In the genomic region with DNA sequence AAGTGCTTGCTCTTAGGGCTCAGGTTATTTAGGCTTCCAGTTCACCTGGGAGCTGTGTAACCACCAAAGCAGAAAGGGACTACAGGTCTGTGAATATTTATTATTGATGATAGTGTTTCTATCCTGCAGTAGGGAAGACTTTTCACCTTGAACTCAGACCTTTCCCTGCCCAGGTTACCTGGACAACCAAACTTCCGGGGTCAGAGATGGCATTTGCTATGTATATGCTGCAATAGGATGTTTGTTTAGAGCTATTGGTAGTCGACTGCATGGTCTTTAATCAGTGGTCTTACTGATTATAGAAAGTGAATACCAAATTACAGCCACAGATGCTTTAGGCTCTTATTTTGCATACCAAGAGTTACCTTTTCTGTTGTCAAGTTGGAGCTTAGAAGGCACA, we compare ENCODE assay signal across 21 cellular contexts.
A peak's percentile ranks its signal among the peaks of the same experiment; 100 is the strongest.
DNase-seq lines count a peak whose midpoint lies in the region; ATAC-seq, FAIRE-seq and TF ChIP-seq lines count a peak whose summit lies in the region.
"Had no signal": no experiment of that assay in that cellular context is flagged by ENCODE, and none has a peak within 500 bp of the region (broad histone marks: within the 10 kb centered on the region; RNA-seq: fewer than 3 reads in every experiment).

No MANE protein-coding gene starts in this region.

- H3K36me3 ChIP-seq in HepG2 (replicated peaks in 1 of 2; ENCODE audit: control insufficient read depth in 1 of 2, insufficient read depth in 2 of 2, low read length in 2 of 2) (no peaks in the 10 kb centered on the region), right lobe of liver (no peaks in the 10 kb centered on the region), tibial nerve (no peaks in the 10 kb centered on the region)

- no peak for FAIRE-seq in HepG2 (lab: Jason Lieb, UNC)
- FAIRE-seq: A204.1, GM19239 had no signal

- H3K27ac Mint-ChIP-seq in stimulated activated memory B cell treated with anti-CD40 and anti-IgM and Interleukin-4, amounts not matched to agents 10 μg/mL and 1 μg/mL and 100 μg/mL, for 72 hours = peak overlapping the region; percentile 29
- H3K27ac Mint-ChIP-seq: CD4-positive, alpha-beta T cell; CD8-positive, alpha-beta memory T cell; GM23338; H9 had no signal

- no peaks in the 10 kb centered on the region for H3K9me3 Mint-ChIP-seq in stimulated activated memory B cell treated with anti-CD40 and anti-IgM and Interleukin-4, amounts not matched to agents 10 μg/mL and 1 μg/mL and 100 μg/mL, for 72 hours
- H3K9me3 Mint-ChIP-seq: CD14-positive monocyte; CD4-positive, alpha-beta T cell; CD8-positive, alpha-beta memory T cell; GM23338; H9 had no signal

- H3K79me2 ChIP-seq in HepG2 (ENCODE audit: insufficient read depth, low read length) = no peaks in the 10 kb centered on the region

- in situ Hi-C loops in HepG2 (cut with HindIII; ENCODE audit: extremely low pct_ligation_motif_present, low pct_unique_long_range_greater_than_20kb) = no loop called here

- peak overlapping the region; percentile 28 for H3K4me2 ChIP-seq in HepG2 (ENCODE audit: low read depth, low read length)
- H3K4me2 ChIP-seq: BLaER1 treated with 17β-estradiol and CSF1 and Interleukin-3, amounts not matched to agents 10 nM and 100 nM; GM23338 had no signal

- no peaks in the 10 kb centered on the region for H3K27me3 ChIP-seq in HepG2 (ENCODE audit: control insufficient read depth in 1 of 2, insufficient read depth in 2 of 2, low read length in 2 of 2)
- no peaks in the 10 kb centered on the region for H3K27me3 ChIP-seq in right lobe of liver
- no peaks in the 10 kb centered on the region for H3K27me3 ChIP-seq in tibial nerve
- H3K27me3 ChIP-seq: BE2C; BLaER1 treated with 17β-estradiol and CSF1 and Interleukin-3, amounts not matched to agents 10 nM and 100 nM had no signal

- TF ChIP-seq CTCF in HepG2 (CRISPR knock-in tag; IDR thresholded peaks at IDR 0.05) = no peak
- no peak for TF ChIP-seq CTCF in right lobe of liver (IDR thresholded peaks at IDR 0.05)
- no peak for TF ChIP-seq CTCF in VCaP (conservative IDR thresholded peaks at IDR 0.05)
- TF ChIP-seq CTCF in tibial nerve (IDR thresholded peaks at IDR 0.05) = no peak

- intact Hi-C loops in HepG2 (cut with micrococcal nuclease; ENCODE audit: unreplicated experiment) (no loop called here), right lobe of liver (cut with DNase I) (no loop called here)

- no peak overlapping the region for H2AFZ ChIP-seq in HepG2 (ENCODE audit: low read length)
- H2AFZ ChIP-seq: GM23338 had no signal

- 0 out of 2 replicates have a peak overlapping the region, but pooled peaks have one; percentile 7 for H3K9ac ChIP-seq in HepG2 (ENCODE audit: insufficient read depth, low read depth, low read length)
- H3K9ac ChIP-seq: BLaER1 treated with 17β-estradiol and CSF1 and Interleukin-3, amounts not matched to agents 10 nM and 100 nM had no signal

- TF ChIP-seq EP300 in HepG2 (IDR thresholded peaks at IDR 0.05; ENCODE audit: low read depth in 2 of 2, low read length in 2 of 2) = peak in 1 of 2 experiments; percentile 67; a peak in 2 of 4 replicates
- TF ChIP-seq EP300 in HepG2 (CRISPR knock-in tag; IDR thresholded peaks at IDR 0.05; ENCODE audit: borderline replicate concordance) = no peak
- TF ChIP-seq EP300 in tibial nerve (IDR thresholded peaks at IDR 0.05) = no peak

- TF ChIP-seq POLR2A in HepG2 (IDR thresholded peaks at IDR 0.05; ENCODE audit: insufficient read depth in 1 of 2, low read depth in 2 of 2, low read length in 2 of 2) (no peak), right lobe of liver (IDR thresholded peaks at IDR 0.05) (no peak), tibial nerve (IDR thresholded peaks at IDR 0.05) (no peak)

- no peaks in the 10 kb centered on the region for H4K20me1 ChIP-seq in HepG2 (ENCODE audit: insufficient read depth, low read length)

- H3K27ac ChIP-seq in HepG2 (ENCODE audit: extremely low read length, insufficient read depth, low read length) = peak overlapping the region; percentile 52
- H3K27ac ChIP-seq in right lobe of liver = no peak overlapping the region
- H3K27ac ChIP-seq in VCaP = peak overlapping the region; percentile 62
- no peak overlapping the region for H3K27ac ChIP-seq in tibial nerve
- H3K27ac ChIP-seq: 22Rv1; BLaER1 treated with 17β-estradiol and CSF1 and Interleukin-3, amounts not matched to agents 10 nM and 100 nM had no signal

- POLR2A ChIA-PET in HepG2 (lab: Yijun Ruan, JAX) = interaction anchor here (1.0 kb wide), 1 partner anchor 96 kb away, joined by 4 read pairs; no protein-coding TSS in a partner anchor

- CTCF ChIA-PET in HepG2 (lab: Yijun Ruan, JAX; ENCODE audit: low intra/inter-chr PET ratio, low total read pairs) = no interaction called here

- H3K4me1 ChIP-seq in HepG2 (ENCODE audit: insufficient read depth, low read length) (peaks cover 50% of the 10 kb centered on the region), right lobe of liver (peaks cover 0 to 24% (median 7%) of the 10 kb centered on the region in 4 donors), tibial nerve (peaks cover 0 to 16% (median 0%) of the 10 kb centered on the region in 4 donors)

- 6% methylated on average over 2 of the region's 2 CpGs for WGBS in HepG2 (ENCODE audit: low lambda C conversion rate)
- 37% methylated on average over 2 of the region's 2 CpGs for WGBS in right lobe of liver (ENCODE audit: insufficient coverage, low coverage, low lambda C conversion rate, missing lambda C conversion rate)
- 93 to 95% methylated on average over 2 of the region's 2 CpGs for WGBS in tibial nerve, 2 donors

- TF ChIP-seq RAD21 in HepG2 (CRISPR knock-in tag; IDR thresholded peaks at IDR 0.05) = no peak

- no peak overlapping the region for H3K4me3 ChIP-seq in HepG2 (replicated peaks in 1 of 3; ENCODE audit: insufficient read depth in 1 of 3, low read depth in 2 of 3, low read length in 3 of 3)
- H3K4me3 ChIP-seq in right lobe of liver = no peak overlapping the region
- H3K4me3 ChIP-seq in tibial nerve = no peak overlapping the region
- H3K4me3 ChIP-seq: BLaER1 treated with 17β-estradiol and CSF1 and Interleukin-3, amounts not matched to agents 10 nM and 100 nM; GM23338 had no signal

- no peaks in the 10 kb centered on the region for H3K27me3 Mint-ChIP-seq in stimulated activated memory B cell treated with anti-CD40 and anti-IgM and Interleukin-4, amounts not matched to agents 10 μg/mL and 1 μg/mL and 100 μg/mL, for 72 hours
- H3K27me3 Mint-ChIP-seq: CD4-positive, alpha-beta T cell had no signal

- H3K9me3 ChIP-seq in HepG2 (ENCODE audit: low read length) (no peaks in the 10 kb centered on the region), right lobe of liver (no peaks in the 10 kb centered on the region), tibial nerve (no peaks in the 10 kb centered on the region)
- H3K9me3 ChIP-seq: BE2C; BLaER1 treated with 17β-estradiol and CSF1 and Interleukin-3, amounts not matched to agents 10 nM and 100 nM had no signal

- H3K36me3 Mint-ChIP-seq in stimulated activated memory B cell treated with anti-CD40 and anti-IgM and Interleukin-4, amounts not matched to agents 10 μg/mL and 1 μg/mL and 100 μg/mL, for 72 hours = peaks cover 26% of the 10 kb centered on the region
- H3K36me3 Mint-ChIP-seq: CD8-positive, alpha-beta memory T cell had no signal

- peak; percentile 73 for DNase-seq in HepG2 (ENCODE audit: low spot score)
- DNase-seq in right lobe of liver = no peak
- no peak for DNase-seq in NCI-H2227 (lab: John Stamatoyannopoulos, UW; ENCODE audit: unreplicated experiment)
- DNase-seq in tibial nerve (ENCODE audit: low spot score in 2 of 2) = no peak
- DNase-seq in activated CD4-positive, alpha-beta T cell treated with anti-CD3 and anti-CD28 coated beads, Interleukin-2, amount 50 U/mL, for 4 hours = no peak
- DNase-seq: BE2C; CD4-positive, alpha-beta T cell; CD8-positive, alpha-beta memory T cell; DMS53; DMS79 treated with DMSO at 0.1 percent for 48 hours; GF-D8; H9 had no signal

- no peak overlapping the region for H3K4me3 Mint-ChIP-seq in stimulated activated memory B cell treated with anti-CD40 and anti-IgM and Interleukin-4, amounts not matched to agents 10 μg/mL and 1 μg/mL and 100 μg/mL, for 72 hours
- H3K4me3 Mint-ChIP-seq: CD14-positive monocyte; CD4-positive, alpha-beta T cell; CD8-positive, alpha-beta memory T cell; GM23338; H9 had no signal

- BruUV-seq in HepG2 (replicated peaks; lab: Mats Ljungman, UMichigan) = no TSS peak

- H3K4me1 Mint-ChIP-seq in stimulated activated memory B cell treated with anti-CD40 and anti-IgM and Interleukin-4, amounts not matched to agents 10 μg/mL and 1 μg/mL and 100 μg/mL, for 72 hours = peaks cover 61% of the 10 kb centered on the region
- H3K4me1 Mint-ChIP-seq: CD8-positive, alpha-beta memory T cell; GM23338 had no signal

- peak; percentile 67 for ATAC-seq in HepG2
- no peak for ATAC-seq in right lobe of liver
- no peak for ATAC-seq in stimulated activated memory B cell treated with anti-CD40 and anti-IgM and Interleukin-4, amounts not matched to agents 10 μg/mL and 1 μg/mL and 100 μg/mL, for 72 hours
- ATAC-seq: GM23338, HCT116 had no signal

TF ChIP-seq in HepG2, 621 proteins besides CTCF, POLR2A, EP300 and RAD21 (continues in another document):
- TF ChIP-seq TBX2 (CRISPR knock-in tag; IDR thresholded peaks at IDR 0.05; ENCODE audit: borderline replicate concordance) (peak; percentile 23; the same call in 1 of the 2 replicates), ZNF260 (CRISPR knock-in tag; IDR thresholded peaks at IDR 0.05; ENCODE audit: borderline replicate concordance, low read depth) (no peak), ZNF460 (CRISPR knock-in tag; IDR thresholded peaks at IDR 0.05; ENCODE audit: borderline replicate concordance) (no peak), NR2F6 (IDR thresholded peaks at IDR 0.05) (peak; percentile 86), NR2F6 (CRISPR knock-in tag; IDR thresholded peaks at IDR 0.05) (peak; percentile 89), ZNF34 (CRISPR knock-in tag; IDR thresholded peaks at IDR 0.05; ENCODE audit: borderline replicate concordance) (no peak)
- TF ChIP-seq, protein P1, sequence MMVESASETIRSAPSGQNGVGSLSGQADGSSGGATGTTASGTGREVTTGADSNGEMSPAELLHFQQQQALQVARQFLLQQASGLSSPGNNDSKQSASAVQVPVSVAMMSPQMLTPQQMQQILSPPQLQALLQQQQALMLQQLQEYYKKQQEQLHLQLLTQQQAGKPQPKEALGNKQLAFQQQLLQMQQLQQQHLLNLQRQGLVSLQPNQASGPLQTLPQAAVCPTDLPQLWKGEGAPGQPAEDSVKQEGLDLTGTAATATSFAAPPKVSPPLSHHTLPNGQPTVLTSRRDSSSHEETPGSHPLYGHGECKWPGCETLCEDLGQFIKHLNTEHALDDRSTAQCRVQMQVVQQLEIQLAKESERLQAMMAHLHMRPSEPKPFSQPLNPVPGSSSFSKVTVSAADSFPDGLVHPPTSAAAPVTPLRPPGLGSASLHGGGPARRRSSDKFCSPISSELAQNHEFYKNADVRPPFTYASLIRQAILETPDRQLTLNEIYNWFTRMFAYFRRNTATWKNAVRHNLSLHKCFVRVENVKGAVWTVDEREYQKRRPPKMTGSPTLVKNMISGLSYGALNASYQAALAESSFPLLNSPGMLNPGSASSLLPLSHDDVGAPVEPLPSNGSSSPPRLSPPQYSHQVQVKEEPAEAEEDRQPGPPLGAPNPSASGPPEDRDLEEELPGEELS (CRISPR knock-in tag; IDR thresholded peaks at IDR 0.05) = peak; percentile 53

Comparison
In these comparisons a context has a peak if more than half of its experiments do, and no peak if none do; other contexts are left out.
1. H3K27ac ChIP-seq: peak in HepG2 (single experiment) and VCaP (single experiment); none in right lobe of liver (0 of 3) and tibial nerve (0 of 4).